22 cellular contexts compared by ENCODE assay signal in genomic region chr4:30825008-30825765, GRCh38.
DNase-seq lines count a peak whose midpoint lies in the region; ATAC-seq and TF ChIP-seq lines count a peak whose summit lies in the region.
"Had no signal": no experiment of that assay in that cellular context is flagged by ENCODE, and none has a peak within 500 bp of the region (broad histone marks: within the 10 kb centered on the region; RNA-seq: fewer than 3 reads in every experiment).

No MANE protein-coding gene starts in this region.

- H3K27ac ChIP-seq in brain microvascular endothelial cell (no peak overlapping the region), tibial artery (no peak overlapping the region), colonic mucosa (no peak overlapping the region)
- H3K27ac ChIP-seq: RWPE1 had no signal

- no peak overlapping the region for H3K9ac ChIP-seq in colonic mucosa (ENCODE audit: low read depth in 2 of 2, low read length in 2 of 2)

- no peak for TF ChIP-seq CTCF in brain microvascular endothelial cell (IDR thresholded peaks at IDR 0.05; ENCODE audit: low read depth, low read length, missing control alignments)
- TF ChIP-seq CTCF in mesothelial cell of epicardium (IDR thresholded peaks at IDR 0.05; ENCODE audit: unreplicated experiment): no peak
- TF ChIP-seq CTCF in tibial artery (IDR thresholded peaks at IDR 0.05): no peak
- no peak for TF ChIP-seq CTCF in colonic mucosa (IDR thresholded peaks at IDR 0.05)

- no peaks in the 10 kb centered on the region for H3K27me3 ChIP-seq in brain microvascular endothelial cell (replicated peaks)
- H3K27me3 ChIP-seq in tibial artery: no peaks in the 10 kb centered on the region
- H3K27me3 ChIP-seq in colonic mucosa: no peaks in the 10 kb centered on the region

- peaks cover 57% of the 10 kb centered on the region for H3K4me1 Mint-ChIP-seq in mesothelial cell of epicardium
- H3K4me1 Mint-ChIP-seq: IgD-negative memory B cell had no signal

- H3K27ac Mint-ChIP-seq in mesothelial cell of epicardium: peak overlapping the region; percentile 9
- H3K27ac Mint-ChIP-seq: CD4-positive, alpha-beta T cell; IgD-negative memory B cell had no signal

- no peak for ATAC-seq in GM21515 (IDR thresholded peaks at IDR 0.05; ENCODE audit: unreplicated experiment)
- ATAC-seq: GM12878 had no signal

- no peak overlapping the region for H3K4me3 ChIP-seq in brain microvascular endothelial cell (ENCODE audit: low read depth, low read length)
- H3K4me3 ChIP-seq in tibial artery: no peak overlapping the region
- no peak overlapping the region for H3K4me3 ChIP-seq in colonic mucosa
- H3K4me3 ChIP-seq: GM12878 had no signal

- H3K9me3 ChIP-seq in tibial artery (no peaks in the 10 kb centered on the region), colonic mucosa (no peaks in the 10 kb centered on the region)

- H3K4me1 ChIP-seq in tibial artery (peaks cover 0 to 63% (median 7%) of the 10 kb centered on the region in 4 donors), colonic mucosa (no peaks in the 10 kb centered on the region)

- no peaks in the 10 kb centered on the region for H3K27me3 Mint-ChIP-seq in mesothelial cell of epicardium (ENCODE audit: low read depth)
- H3K27me3 Mint-ChIP-seq: CD4-positive, alpha-beta T cell; IgD-negative memory B cell had no signal

- no peaks in the 10 kb centered on the region for H3K9me3 Mint-ChIP-seq in mesothelial cell of epicardium

- H3K36me3 Mint-ChIP-seq in mesothelial cell of epicardium: no peaks in the 10 kb centered on the region

- no peaks in the 10 kb centered on the region for H3K36me3 ChIP-seq in brain microvascular endothelial cell (replicated peaks)
- H3K36me3 ChIP-seq in tibial artery: no peaks in the 10 kb centered on the region
- H3K36me3 ChIP-seq in colonic mucosa: no peaks in the 10 kb centered on the region

- in situ Hi-C loops in brain microvascular endothelial cell (cut with HindIII; ENCODE audit: low pct_ligation_motif_present, low sequenced_read_pairs): no loop called here

- DNase-seq in HCEC 1CT (peak; percentile 13), RKO (ENCODE audit: low spot score) (peak; percentile 1), brain microvascular endothelial cell (peak; percentile 26), mesothelial cell of epicardium (ENCODE audit: low spot score in 2 of 2, unreplicated experiment in 2 of 2) (no peak), tibial artery (no peak), colonic mucosa (no peak), NCI-H510A treated with DMSO at 0.1 percent for 48 hours (lab: John Stamatoyannopoulos, UW) (no peak)
- DNase-seq: ACHN; CD4-positive, alpha-beta T cell; DMS79; GDM1; Kasumi-1; NCI-H1105 treated with DMSO at 0.1 percent for 48 hours; NCI-H1694 treated with DMSO at 0.1 percent for 48 hours; NCI-H2107; NCI-H345; NCI-H526 treated with DMSO at 0.1 percent for 48 hours; SW 1271 had no signal

- no peak overlapping the region for H3K4me3 Mint-ChIP-seq in mesothelial cell of epicardium
- H3K4me3 Mint-ChIP-seq: CD4-positive, alpha-beta T cell; IgD-negative memory B cell had no signal

- intact Hi-C loops in tibial artery (cut with DNase I; ENCODE audit: low total_unique reads) (no loop called here), colonic mucosa (cut with DNase I) (no loop called here)

Comparison
In these comparisons a context has a peak if more than half of its experiments do, and no peak if none do; other contexts are left out.
1. DNase-seq: peak in HCEC 1CT (single experiment), RKO (single experiment) and brain microvascular endothelial cell (single experiment); none in mesothelial cell of epicardium (0 of 2), tibial artery (0 of 2), colonic mucosa (single experiment) and NCI-H510A treated with DMSO at 0.1 percent for 48 hours (single experiment).